2 cellular contexts compared by ENCODE assay signal in genomic region chr6:149324428-149324827, GRCh38.
TF ChIP-seq lines count a peak whose summit lies in the region.

No MANE protein-coding gene starts in this region.

TF ChIP-seq in IMR-90, 13 proteins besides CTCF, POLR2A, EP300 and RAD21:
- TF ChIP-seq MAZ (IDR thresholded peaks at IDR 0.05; ENCODE audit: borderline replicate concordance, low read depth, low read length) = no peak
- TF ChIP-seq MAFK (IDR thresholded peaks at IDR 0.05; ENCODE audit: low read depth, low read length) = peak; percentile 23; the same call in 1 of the 2 replicates

TF ChIP-seq in K562, 482 proteins besides CTCF, POLR2A, EP300 and RAD21:
- no peak for TF ChIP-seq NR1H2 (CRISPR knock-in tag; IDR thresholded peaks at IDR 0.05)
- no peak for TF ChIP-seq KHSRP (IDR thresholded peaks at IDR 0.05)
- TF ChIP-seq ZBTB40 (IDR thresholded peaks at IDR 0.05) = no peak
- TF ChIP-seq ZBTB40 (CRISPR knock-in tag; IDR thresholded peaks at IDR 0.05) = no peak
- no peak for TF ChIP-seq ZC3H8 (IDR thresholded peaks at IDR 0.05)
- TF ChIP-seq MEIS2 (IDR thresholded peaks at IDR 0.05; ENCODE audit: partially characterized antibody) = no peak
- TF ChIP-seq MCM7 (IDR thresholded peaks at IDR 0.05) = no peak
- TF ChIP-seq ZNF133 (CRISPR knock-in tag; IDR thresholded peaks at IDR 0.05) = no peak
- no peak for TF ChIP-seq ZNF263 (CRISPR knock-in tag; IDR thresholded peaks at IDR 0.05; ENCODE audit: borderline replicate concordance)
